ENCODE assay signal across 19 cellular contexts in genomic region chr3:4799266-4800256, GRCh38.
"Had no signal": no experiment of that assay in that cellular context is flagged by ENCODE, and none has a peak within 500 bp of the region (broad histone marks: within the 10 kb centered on the region; RNA-seq: fewer than 3 reads in every experiment).

No MANE protein-coding gene starts in this region.

- H3K4me3 ChIP-seq: cardiac muscle cell, lung, sigmoid colon, vagina had no signal

- H3K27me3 ChIP-seq: cardiac muscle cell, neutrophil, sigmoid colon, vagina had no signal

- H3K27me3 Mint-ChIP-seq: activated naive CD8-positive, alpha-beta T cell; naive thymus-derived CD4-positive, alpha-beta T cell; stimulated activated naive CD8-positive, alpha-beta T cell treated with anti-CD3 and anti-CD28 coated beads, Interleukin-15, Interleukin-2, amounts not matched to agents 100 ng/mL and 50 ng/mL, for 24 hours had no signal

- H3K4me1 ChIP-seq: sigmoid colon, vagina had no signal

- H3K9me3 Mint-ChIP-seq: stimulated activated naive CD8-positive, alpha-beta T cell treated with anti-CD3 and anti-CD28 coated beads, Interleukin-15, Interleukin-2, amounts not matched to agents 100 ng/mL and 50 ng/mL, for 24 hours had no signal

- H3K9me3 ChIP-seq: neutrophil, sigmoid colon, vagina had no signal

- H3K27ac Mint-ChIP-seq: activated naive CD8-positive, alpha-beta T cell; stimulated activated naive CD8-positive, alpha-beta T cell treated with anti-CD3 and anti-CD28 coated beads, Interleukin-15, Interleukin-2, amounts not matched to agents 100 ng/mL and 50 ng/mL, for 24 hours; T-helper 1 cell treated with Interleukin-12 subunit alpha and Interleukin-12 subunit beta and Interleukin-4 antibody, amounts not matched to agents 30 μg/mL and 1 μg/mL, for 36 hours had no signal

- H3K27ac ChIP-seq: cardiac muscle cell, neutrophil, sigmoid colon, vagina had no signal

- H3K4me3 Mint-ChIP-seq: activated naive CD8-positive, alpha-beta T cell; naive thymus-derived CD4-positive, alpha-beta T cell; stimulated activated naive CD8-positive, alpha-beta T cell treated with anti-CD3 and anti-CD28 coated beads, Interleukin-15, Interleukin-2, amounts not matched to agents 100 ng/mL and 50 ng/mL, for 24 hours; T-helper 1 cell treated with Interleukin-12 subunit alpha and Interleukin-12 subunit beta and Interleukin-4 antibody, amounts not matched to agents 30 μg/mL and 1 μg/mL, for 36 hours had no signal

- ATAC-seq: naive thymus-derived CD4-positive, alpha-beta T cell; SK-N-SH treated with all-trans-retinoic acid at 6 μM for 48 hours had no signal

- DNase-seq: activated CD4-positive, alpha-beta T cell treated with anti-CD3 and anti-CD28 coated beads for 48 hours; activated effector memory CD4-positive, alpha-beta T cell treated with Interleukin-2 at 50 U/mL for 16 hours; cortex of kidney; effector memory CD4-positive, alpha-beta T cell; hippocampal formation; kidney glomerular epithelial cell; midbrain; naive thymus-derived CD4-positive, alpha-beta T cell; sigmoid colon; stimulated activated CD4-positive, alpha-beta T cell treated with anti-CD3 and anti-CD28 coated beads, Interleukin-2, amount 100 ng/mL, for 48 hours; stimulated activated CD8-positive, alpha-beta memory T cell treated with anti-CD3 and anti-CD28 coated beads, Interleukin-4, amount 100 ng/mL, for 48 hours had no signal

- H3K36me3 ChIP-seq: cardiac muscle cell, neutrophil had no signal
